ENCODE assay signal across 8 cellular contexts in genomic region chr14:105248368-105249174, GRCh38. TPM values are rescaled to one million over a fixed set of nuclear protein-coding genes. Genes with fewer than 3 reads are reported as not detected.
DNase-seq lines count a peak whose midpoint lies in the region; ATAC-seq and TF ChIP-seq lines count a peak whose summit lies in the region.

TSS of gene BTBD6 (plus strand) at chr14:105248533. CDS start at chr14:105248712, 179 bp downstream.

- BruUV-seq in Calu3 (replicated peaks; lab: Mats Ljungman, UMichigan) = no TSS peak

- H3K27ac ChIP-seq in Peyer's patch = peak within 1 kb of the TSS; percentile 87 to 99 (median 92)

- ATAC-seq in GM21360 (IDR thresholded peaks at IDR 0.05; ENCODE audit: unreplicated experiment) (peak; percentile 80), natural killer cell (peak; percentile 90 to 97 (median 94))

- H3K4me3 ChIP-seq in Peyer's patch = peak within 1 kb of the TSS; percentile 51 to 89 (median 65)
- peak within 1 kb of the TSS; percentile 63 for H3K4me3 ChIP-seq in fibroblast of mammary gland (ENCODE audit: control insufficient read depth, low read depth, low read length)

- H3K27ac Mint-ChIP-seq in Calu3 (ENCODE audit: unreplicated experiment) = peak within 1 kb of the TSS; percentile 66
- peak within 1 kb of the TSS; percentile 87 for H3K27ac Mint-ChIP-seq in activated T-helper 1 cell treated with anti-CD3 and anti-CD28 coated beads, Interleukin-12 subunit alpha, Interleukin-12 subunit beta, Interleukin-2, Interleukin-4 antibody, amounts not matched to agents 30 ng/mL and 10 ng/mL and 1 ng/mL, durations not matched to agents 14 hours and 24 hours and 36 hours
- H3K27ac Mint-ChIP-seq in natural killer cell = peak within 1 kb of the TSS; percentile 74 to 83

- H3K4me1 Mint-ChIP-seq in Calu3 (ENCODE audit: low read depth, unreplicated experiment) = no peaks in the 10 kb centered on the region
- peaks cover 16% of the 10 kb centered on the region for H3K4me1 Mint-ChIP-seq in activated T-helper 1 cell treated with anti-CD3 and anti-CD28 coated beads, Interleukin-12 subunit alpha, Interleukin-12 subunit beta, Interleukin-2, Interleukin-4 antibody, amounts not matched to agents 30 ng/mL and 10 ng/mL and 1 ng/mL, durations not matched to agents 14 hours and 24 hours and 36 hours (ENCODE audit: low read depth)
- peaks cover 17 to 28% of the 10 kb centered on the region in 2 donors for H3K4me1 Mint-ChIP-seq in natural killer cell

- H3K27me3 ChIP-seq in Peyer's patch = no peaks in the 10 kb centered on the region

- H3K4me3 Mint-ChIP-seq in Calu3 (ENCODE audit: low read depth, unreplicated experiment) (peak within 1 kb of the TSS; percentile 72), natural killer cell (peak within 1 kb of the TSS; percentile 86)
- H3K4me3 Mint-ChIP-seq in activated T-helper 1 cell treated with anti-CD3 and anti-CD28 coated beads, Interleukin-12 subunit alpha, Interleukin-12 subunit beta, Interleukin-2, Interleukin-4 antibody, amounts not matched to agents 30 ng/mL and 10 ng/mL and 1 ng/mL, durations not matched to agents 14 hours and 24 hours and 36 hours = peak within 1 kb of the TSS; percentile 83

- TF ChIP-seq POLR2A in Peyer's patch (IDR thresholded peaks at IDR 0.05) = peak; percentile 20 to 81

- intact Hi-C loops in Calu3 (cut with micrococcal nuclease; ENCODE audit: unreplicated experiment) = no loop called here
- intact Hi-C loops in activated T-helper 1 cell treated with anti-CD3 and anti-CD28 coated beads, Interleukin-12 subunit alpha, Interleukin-12 subunit beta, Interleukin-2, Interleukin-4 antibody, amounts not matched to agents 30 ng/mL and 10 ng/mL and 1 ng/mL, durations not matched to agents 14 hours and 24 hours and 36 hours (cut with micrococcal nuclease) = loop anchor here (10.0 kb wide), 3 partner anchors 56 to 236 kb away; partner anchors contain the start of genes BRF1, CRIP1 and NUDT14
- intact Hi-C loops in natural killer cell (cut with micrococcal nuclease) = no loop called here

- DNase-seq in Calu3 (peak; percentile 92), HT1080 (ENCODE audit: low read depth) (peak; percentile 28), Peyer's patch (peak; percentile 87 to 95 (median 93)), fibroblast of mammary gland (ENCODE audit: low read depth) (peak; percentile 75), natural killer cell (peak; percentile 88)
- peak; percentile 87 for DNase-seq in activated T-helper 1 cell treated with anti-CD3 and anti-CD28 coated beads, Interleukin-12 subunit alpha, Interleukin-12 subunit beta, Interleukin-2, Interleukin-4 antibody, amounts not matched to agents 30 ng/mL and 10 ng/mL and 1 ng/mL, durations not matched to agents 14 hours and 24 hours and 36 hours (ENCODE audit: low spot score)
- peak; percentile 85 for DNase-seq in stimulated activated naive CD4-positive, alpha-beta T cell treated with Interleukin-2 at 50 U/mL for 16 hours (lab: John Stamatoyannopoulos, UW)

- peaks cover 0 to 29% (median 0%) of the 10 kb centered on the region in 3 donors for H3K36me3 ChIP-seq in Peyer's patch

- peaks cover 37% of the 10 kb centered on the region for H3K36me3 Mint-ChIP-seq in Calu3 (ENCODE audit: insufficient read depth, unreplicated experiment)
- peaks cover 8% of the 10 kb centered on the region for H3K36me3 Mint-ChIP-seq in activated T-helper 1 cell treated with anti-CD3 and anti-CD28 coated beads, Interleukin-12 subunit alpha, Interleukin-12 subunit beta, Interleukin-2, Interleukin-4 antibody, amounts not matched to agents 30 ng/mL and 10 ng/mL and 1 ng/mL, durations not matched to agents 14 hours and 24 hours and 36 hours (ENCODE audit: low read depth)
- no peaks in the 10 kb centered on the region for H3K36me3 Mint-ChIP-seq in natural killer cell

- H3K27me3 Mint-ChIP-seq in Calu3 (ENCODE audit: unreplicated experiment) (no peaks in the 10 kb centered on the region), natural killer cell (ENCODE audit: low read depth in 2 of 2) (no peaks in the 10 kb centered on the region)
- H3K27me3 Mint-ChIP-seq in activated T-helper 1 cell treated with anti-CD3 and anti-CD28 coated beads, Interleukin-12 subunit alpha, Interleukin-12 subunit beta, Interleukin-2, Interleukin-4 antibody, amounts not matched to agents 30 ng/mL and 10 ng/mL and 1 ng/mL, durations not matched to agents 14 hours and 24 hours and 36 hours (ENCODE audit: insufficient read depth) = no peaks in the 10 kb centered on the region

- TF ChIP-seq CTCF in Calu3 (IDR thresholded peaks at IDR 0.05; ENCODE audit: unreplicated experiment) = no peak
- TF ChIP-seq CTCF in Peyer's patch (IDR thresholded peaks at IDR 0.05) = peak in 3 of 6 experiments; percentile 14 to 22 (median 18)
- TF ChIP-seq CTCF in fibroblast of mammary gland (conservative IDR thresholded peaks at IDR 0.05; ENCODE audit: control insufficient read depth, insufficient read depth, low read depth, low read length) = no peak
- TF ChIP-seq CTCF in natural killer cell (IDR thresholded peaks at IDR 0.05) = peak; percentile 12

- CTCF ChIA-PET in Calu3 (lab: Charles Lee) = no interaction called here

- H3K9me3 Mint-ChIP-seq in Calu3 (ENCODE audit: low read depth, unreplicated experiment) (no peaks in the 10 kb centered on the region), natural killer cell (no peaks in the 10 kb centered on the region)
- H3K9me3 Mint-ChIP-seq in activated T-helper 1 cell treated with anti-CD3 and anti-CD28 coated beads, Interleukin-12 subunit alpha, Interleukin-12 subunit beta, Interleukin-2, Interleukin-4 antibody, amounts not matched to agents 30 ng/mL and 10 ng/mL and 1 ng/mL, durations not matched to agents 14 hours and 24 hours and 36 hours = no peaks in the 10 kb centered on the region

- no peaks in the 10 kb centered on the region for H3K9me3 ChIP-seq in Peyer's patch

- peaks cover 5 to 22% (median 10%) of the 10 kb centered on the region in 4 donors for H3K4me1 ChIP-seq in Peyer's patch

RNA-seq across cellular contexts. Expression of gene BTBD6, which starts in this region (rescaled TPM):
- total RNA-seq in Calu3 (2022) (29.7 and 30.1 TPM in 2 replicates), Peyer's patch (10 to 100 TPM; 32.2 to 67.5 (median 55.5) TPM), natural killer cell (10 to 100 TPM; 30.9 to 48.7 (median 44.2) TPM)
- total RNA-seq in HT1080 (2014; rRNA removed; shearing (Covaris generic)) = 8.3 and 9.3 TPM in 2 replicates
- polyA plus RNA-seq in HT1080 (2015; cell fraction: cytosol; rRNA removed) = 9.8 and 12.7 TPM in 2 replicates
- polyA plus RNA-seq in HT1080 (2015; cell fraction: nucleus; rRNA removed) = 10.1 and 11.2 TPM in 2 replicates
- 41.1 and 41.9 TPM in 2 replicates for total RNA-seq in activated T-helper 1 cell treated with anti-CD3 and anti-CD28 coated beads, Interleukin-12 subunit alpha, Interleukin-12 subunit beta, Interleukin-2, Interleukin-4 antibody, amounts not matched to agents 30 ng/mL and 10 ng/mL and 1 ng/mL, durations not matched to agents 14 hours and 24 hours and 36 hours

Comparison
In these comparisons a context has a peak if more than half of its experiments do, and no peak if none do; other contexts are left out.
1. Peak in every context shown above with its lines: DNase-seq, ATAC-seq, H3K4me3 ChIP-seq and H3K27ac ChIP-seq.
2. DNase-seq: peak in every context shown above with its lines; median percentile 93 in Peyer's patch; 92 in Calu3; 88 in natural killer cell; 87 in activated T-helper 1 cell treated with anti-CD3 and anti-CD28 coated beads, Interleukin-12 subunit alpha, Interleukin-12 subunit beta, Interleukin-2, Interleukin-4 antibody, amounts not matched to agents 30 ng/mL and 10 ng/mL and 1 ng/mL, durations not matched to agents 14 hours and 24 hours and 36 hours; 85 in stimulated activated naive CD4-positive, alpha-beta T cell treated with Interleukin-2 at 50 U/mL for 16 hours; 75 in fibroblast of mammary gland; 28 in HT1080.